Comparison of ENCODE assay signal across 27 cellular contexts in genomic region chr11:69086741-69087524, GRCh38. TPM values are rescaled to one million over a fixed set of nuclear protein-coding genes. Genes with fewer than 3 reads are reported as not detected.
DNase-seq lines count a peak whose midpoint lies in the region; ATAC-seq, FAIRE-seq and TF ChIP-seq lines count a peak whose summit lies in the region.
"Had no signal": no experiment of that assay in that cellular context is flagged by ENCODE, and none has a peak within 500 bp of the region (broad histone marks: within the 10 kb centered on the region; RNA-seq: fewer than 3 reads in every experiment).

No MANE protein-coding gene starts in this region.

- 84 to 89% methylated on average over 18 of the region's 18 CpGs for WGBS in sigmoid colon, 2 donors

- no peak for FAIRE-seq in D721Med (lab: Jason Lieb, UNC)
- FAIRE-seq: A549, RCC 7860 had no signal

- H3K9me3 ChIP-seq in left ventricle myocardium inferior (replicated peaks): peaks cover 6% of the 10 kb centered on the region
- H3K9me3 ChIP-seq in lower lobe of right lung: no peaks in the 10 kb centered on the region
- no peaks in the 10 kb centered on the region for H3K9me3 ChIP-seq in sigmoid colon
- H3K9me3 ChIP-seq in vagina: no peaks in the 10 kb centered on the region
- H3K9me3 ChIP-seq: neutrophil, SJCRH30 had no signal

- H3K36me3 ChIP-seq in left ventricle myocardium inferior (peaks cover 54% of the 10 kb centered on the region), lower lobe of right lung (peaks cover 59% of the 10 kb centered on the region), sigmoid colon (peaks cover 16 to 62% (median 41%) of the 10 kb centered on the region in 4 donors), vagina (peaks cover 0 to 22% of the 10 kb centered on the region in 2 donors), H7 (replicated peaks; ENCODE audit: control insufficient read depth, insufficient read depth, low read length) (peaks cover 16% of the 10 kb centered on the region)
- H3K36me3 ChIP-seq: SJCRH30 had no signal

- no peak for TF ChIP-seq EP300 in sigmoid colon (IDR thresholded peaks at IDR 0.05)

- TF ChIP-seq CTCF in left ventricle myocardium inferior (IDR thresholded peaks at IDR 0.05; ENCODE audit: borderline replicate concordance) (no peak), lower lobe of right lung (IDR thresholded peaks at IDR 0.05) (no peak), sigmoid colon (IDR thresholded peaks at IDR 0.05) (no peak), vagina (IDR thresholded peaks at IDR 0.05) (no peak), D721Med (IDR thresholded peaks at IDR 0.05; ENCODE audit: insufficient read depth, missing control alignments) (no peak)

- H3K4me3 ChIP-seq in left ventricle myocardium inferior: no peak overlapping the region
- no peak overlapping the region for H3K4me3 ChIP-seq in lower lobe of right lung
- no peak overlapping the region for H3K4me3 ChIP-seq in sigmoid colon
- no peak overlapping the region for H3K4me3 ChIP-seq in vagina
- H3K4me3 ChIP-seq in H7 (ENCODE audit: insufficient read depth, low read depth, low read length): no peak overlapping the region
- H3K4me3 ChIP-seq: A549, GM23248, hepatocyte, SJCRH30 had no signal

- H3K27me3 ChIP-seq in left ventricle myocardium inferior (ENCODE audit: low read depth): no peaks in the 10 kb centered on the region
- no peaks in the 10 kb centered on the region for H3K27me3 ChIP-seq in lower lobe of right lung (ENCODE audit: low read depth)
- no peaks in the 10 kb centered on the region for H3K27me3 ChIP-seq in sigmoid colon
- no peaks in the 10 kb centered on the region for H3K27me3 ChIP-seq in vagina
- H3K27me3 ChIP-seq in H7 (ENCODE audit: control insufficient read depth, insufficient read depth, low read length): no peaks in the 10 kb centered on the region
- H3K27me3 ChIP-seq: foreskin keratinocyte, hepatocyte, neutrophil, SJCRH30 had no signal

- H3K4me1 ChIP-seq in left ventricle myocardium inferior (peaks cover 40% of the 10 kb centered on the region), lower lobe of right lung (no peaks in the 10 kb centered on the region), sigmoid colon (peaks cover 0 to 42% (median 36%) of the 10 kb centered on the region in 4 donors), vagina (peaks cover 6% of the 10 kb centered on the region)
- H3K4me1 ChIP-seq: foreskin keratinocyte had no signal

- DNase-seq in left ventricle myocardium inferior (no peak), left cardiac atrium (no peak), lower lobe of right lung (no peak), sigmoid colon (no peak), vagina (ENCODE audit: extremely low spot score in 2 of 2) (no peak), D721Med (ENCODE audit: insufficient read length, low spot score) (no peak), H7 (no peak)
- DNase-seq: activated CD4-positive, alpha-beta T cell treated with anti-CD3 and anti-CD28 coated beads, Interleukin-2, amount 10 ng/mL, durations not matched to agents 7 days and 5 days; activated gamma-delta T cell; activated naive CD8-positive, alpha-beta T cell treated with anti-CD3 and anti-CD28 coated beads, Interleukin-2, amount 10 ng/mL, durations not matched to agents 7 days and 5 days; activated T-cell treated with anti-CD3 and anti-CD28 coated beads, Interleukin-2, amount 50 U/mL, for 1 hour; CD4-positive, CD25-positive, alpha-beta regulatory T cell; DND-41; foreskin keratinocyte; GF-D8; MV-4-11; NCI-H1436; NCI-H2081 treated with DMSO at 0.1 percent for 48 hours; NCI-H774; SJCRH30; stimulated activated CD4-positive, alpha-beta T cell treated with anti-CD3 and anti-CD28 coated beads, Interleukin-4, amount 100 ng/mL, for 1 hour had no signal

- H3K27ac ChIP-seq in left ventricle myocardium inferior (replicated peaks): peak overlapping the region; percentile 72
- H3K27ac ChIP-seq in lower lobe of right lung: peak overlapping the region; percentile 56
- H3K27ac ChIP-seq in sigmoid colon: peak overlapping the region; percentile 82 to 90 (median 86)
- peak overlapping the region; percentile 73 for H3K27ac ChIP-seq in vagina
- H3K27ac ChIP-seq: A549, foreskin keratinocyte, GM23248, hepatocyte, neutrophil, SJCRH30 had no signal

- no peak for ATAC-seq in left cardiac atrium
- peak in 1 of 2 donors; percentile 5 for ATAC-seq in lower lobe of right lung
- ATAC-seq in GM19452 (IDR thresholded peaks at IDR 0.05; ENCODE audit: unreplicated experiment): no peak
- ATAC-seq: A549, foreskin keratinocyte had no signal

- intact Hi-C loops in left ventricle myocardium inferior (cut with micrococcal nuclease) (no loop called here), left cardiac atrium (cut with DNase I) (no loop called here), lower lobe of right lung (cut with DNase I) (no loop called here), sigmoid colon (cut with DNase I) (loop anchor here (1.0 to 5.0 kb wide), 6 partner anchors 35 to 555 kb away; partner anchors contain the start of genes CCND1, CPT1A, IGHMBP2 and MRGPRF), vagina (cut with DNase I) (loop anchor here (5.0 kb wide), 1 partner anchor 75 kb away; the partner anchor contains the start of gene MRGPRF)

- TF ChIP-seq POLR2A in sigmoid colon (IDR thresholded peaks at IDR 0.05) (no peak), vagina (IDR thresholded peaks at IDR 0.05) (no peak)

RNA-seq across cellular contexts. Expression of gene TPCN2, which starts 38.2 kb away (rescaled TPM):
- total RNA-seq in left ventricle myocardium inferior (9.2 TPM), left cardiac atrium (1 to 10 TPM; 7.3 to 9.7 TPM), lower lobe of right lung (18.2 TPM), sigmoid colon (10 to 100 TPM; 17.5 to 43.5 (median 25.3) TPM), vagina (21.1 TPM)
- polyA plus RNA-seq in sigmoid colon: 10 to 100 TPM in 1 of 3 donors, 1 to 10 TPM in 2; 1.6 to 14.4 (median 1.8) TPM
- 11.8 and 13.2 TPM in 2 replicates for total RNA-seq in H7 (2014; rRNA removed; shearing (Covaris generic))

Comparison
In these comparisons a context has a peak if more than half of its experiments do, and no peak if none do; other contexts are left out.
1. intact Hi-C loops: an anchor here in sigmoid colon (1.0 to 5.0 kb wide) and vagina (5.0 kb wide); none called in left ventricle myocardium inferior, left cardiac atrium and lower lobe of right lung.